1 cellular context compared by ENCODE assay signal in the genomic region with DNA sequence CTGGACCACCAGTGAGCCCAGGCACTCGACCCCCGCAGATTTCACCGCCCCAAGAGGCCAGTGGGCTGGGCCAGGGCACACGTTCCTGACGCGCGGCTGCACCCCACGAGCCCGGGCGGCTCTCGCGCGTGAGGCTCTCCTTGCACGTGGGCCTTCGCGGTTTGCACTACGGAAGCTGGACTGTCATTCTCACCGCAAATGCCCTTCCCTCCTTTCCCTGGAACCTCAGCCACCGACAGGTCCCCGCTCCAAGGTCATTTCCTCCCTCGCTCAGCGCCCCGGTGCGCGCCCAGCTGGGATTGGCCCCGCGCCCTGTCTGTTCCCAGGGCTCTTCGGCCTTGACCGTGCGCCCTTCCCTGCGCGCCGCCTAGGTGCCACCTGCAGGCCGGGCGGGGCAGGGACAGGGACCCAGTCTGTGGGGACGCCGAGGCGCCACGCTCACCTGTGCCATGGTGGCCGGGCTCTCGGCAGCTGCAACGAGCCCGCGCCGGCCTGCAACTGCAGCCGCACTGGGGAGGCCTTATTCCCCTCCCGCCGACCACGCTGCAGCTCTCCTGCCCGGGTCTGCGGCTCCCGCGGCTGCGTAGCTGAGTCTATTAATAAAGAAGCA.
TF ChIP-seq lines count a peak whose summit lies in the region.

No MANE protein-coding gene starts in this region.

TF ChIP-seq in HepG2, 621 proteins besides CTCF, POLR2A, EP300 and RAD21 (continued from another document and continues in another):
- no peak for TF ChIP-seq FOXA1 (IDR thresholded peaks at IDR 0.05)
- peak; percentile 26; the same call in 1 of the 2 replicates for TF ChIP-seq FOXA1 (CRISPR knock-in tag; IDR thresholded peaks at IDR 0.05)
- peak; percentile 59 for TF ChIP-seq ELF1 (CRISPR knock-in tag; IDR thresholded peaks at IDR 0.05)
- TF ChIP-seq MTA3 (CRISPR knock-in tag; IDR thresholded peaks at IDR 0.05) = no peak
- 0 out of 2 replicates have a peak, but pooled peaks have one; percentile 31 for TF ChIP-seq NR1H2 (CRISPR knock-in tag; IDR thresholded peaks at IDR 0.05; ENCODE audit: borderline replicate concordance, low read depth)
- no peak for TF ChIP-seq ZBTB3 (CRISPR knock-in tag; IDR thresholded peaks at IDR 0.05; ENCODE audit: borderline replicate concordance, low read depth)
- TF ChIP-seq KLF16 (CRISPR knock-in tag; IDR thresholded peaks at IDR 0.05) = peak in 1 of 2 experiments; percentile 74; a peak in 2 of 4 replicates
- peak; percentile 94 for TF ChIP-seq ZNF589 (CRISPR knock-in tag; conservative IDR thresholded peaks at IDR 0.05)
- TF ChIP-seq KAT7 (CRISPR knock-in tag; IDR thresholded peaks at IDR 0.05; ENCODE audit: borderline replicate concordance) = peak; percentile 77; the same call in 1 of the 2 replicates
- peak; percentile 79 for TF ChIP-seq XRCC5 (optimal IDR thresholded peaks at IDR 0.05; ENCODE audit: low read length)
- 0 out of 2 replicates have a peak, but pooled peaks have one; percentile 53 for TF ChIP-seq ZNF224 (CRISPR knock-in tag; IDR thresholded peaks at IDR 0.05)
- peak; percentile 46 for TF ChIP-seq PHF5A (CRISPR knock-in tag; IDR thresholded peaks at IDR 0.05; ENCODE audit: low read depth, unreplicated experiment)
- peak; percentile 93 for TF ChIP-seq HES4 (CRISPR knock-in tag; IDR thresholded peaks at IDR 0.05; ENCODE audit: borderline replicate concordance)
- TF ChIP-seq ZNF607 (CRISPR knock-in tag; IDR thresholded peaks at IDR 0.05; ENCODE audit: borderline replicate concordance) = peak; percentile 83; the same call in 1 of the 2 replicates
- TF ChIP-seq, protein P1, sequence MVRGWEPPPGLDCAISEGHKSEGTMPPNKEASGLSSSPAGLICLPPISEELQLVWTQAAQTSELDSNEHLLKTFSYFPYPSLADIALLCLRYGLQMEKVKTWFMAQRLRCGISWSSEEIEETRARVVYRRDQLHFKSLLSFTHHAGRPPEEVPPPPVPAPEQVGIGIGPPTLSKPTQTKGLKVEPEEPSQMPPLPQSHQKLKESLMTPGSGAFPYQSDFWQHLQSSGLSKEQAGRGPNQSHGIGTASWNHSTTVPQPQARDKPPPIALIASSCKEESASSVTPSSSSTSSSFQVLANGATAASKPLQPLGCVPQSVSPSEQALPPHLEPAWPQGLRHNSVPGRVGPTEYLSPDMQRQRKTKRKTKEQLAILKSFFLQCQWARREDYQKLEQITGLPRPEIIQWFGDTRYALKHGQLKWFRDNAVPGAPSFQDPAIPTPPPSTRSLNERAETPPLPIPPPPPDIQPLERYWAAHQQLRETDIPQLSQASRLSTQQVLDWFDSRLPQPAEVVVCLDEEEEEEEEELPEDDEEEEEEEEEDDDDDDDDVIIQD (CRISPR knock-in tag; IDR thresholded peaks at IDR 0.05; ENCODE audit: low read depth) = peak; percentile 59
- TF ChIP-seq YY1 (IDR thresholded peaks at IDR 0.05; ENCODE audit: insufficient read depth, insufficient replicate concordance, low read depth, low read length) = peak; percentile 39
- TF ChIP-seq NRL (CRISPR knock-in tag; IDR thresholded peaks at IDR 0.05; ENCODE audit: borderline replicate concordance) = peak; percentile 90
- no peak for TF ChIP-seq ZSCAN22 (CRISPR knock-in tag; IDR thresholded peaks at IDR 0.05)
- TF ChIP-seq ZKSCAN8 (CRISPR knock-in tag; IDR thresholded peaks at IDR 0.05; ENCODE audit: borderline replicate concordance) = peak; percentile 55; the same call in 1 of the 2 replicates
- TF ChIP-seq TGIF2 (CRISPR knock-in tag; IDR thresholded peaks at IDR 0.05) = peak; percentile 81
- peak; percentile 76 for TF ChIP-seq ZNF546 (CRISPR knock-in tag; conservative IDR thresholded peaks at IDR 0.05)
- TF ChIP-seq ZNF547 (CRISPR knock-in tag; IDR thresholded peaks at IDR 0.05) = peak; percentile 63; the same call in 1 of the 2 replicates
- peak; percentile 73 for TF ChIP-seq FOSL2 (CRISPR knock-in tag; IDR thresholded peaks at IDR 0.05)
- peak; percentile 58; the same call in 1 of the 2 replicates for TF ChIP-seq ZNF414 (CRISPR knock-in tag; IDR thresholded peaks at IDR 0.05)
- TF ChIP-seq NR0B2 (CRISPR knock-in tag; IDR thresholded peaks at IDR 0.05) = peak; percentile 63; the same call in 1 of the 2 replicates
- peak; percentile 93; the same call in 1 of the 2 replicates for TF ChIP-seq DZIP1 (CRISPR knock-in tag; IDR thresholded peaks at IDR 0.05)
- peak; percentile 49; the same call in 1 of the 2 replicates for TF ChIP-seq ZBTB20 (CRISPR knock-in tag; IDR thresholded peaks at IDR 0.05; ENCODE audit: borderline replicate concordance, low read depth)
- TF ChIP-seq HOXA5 (CRISPR knock-in tag; IDR thresholded peaks at IDR 0.05) = 0 out of 2 replicates have a peak, but pooled peaks have one; percentile 20
- TF ChIP-seq GRHL1 (CRISPR knock-in tag; conservative IDR thresholded peaks at IDR 0.05) = no peak
- no peak for TF ChIP-seq ARID2 (CRISPR knock-in tag; IDR thresholded peaks at IDR 0.05; ENCODE audit: borderline replicate concordance)
- TF ChIP-seq KLF11 (CRISPR knock-in tag; IDR thresholded peaks at IDR 0.05) = peak; percentile 30; the same call in 1 of the 2 replicates
- TF ChIP-seq ZNF441 (CRISPR knock-in tag; IDR thresholded peaks at IDR 0.05; ENCODE audit: borderline replicate concordance) = peak; percentile 68; the same call in 1 of the 2 replicates
- TF ChIP-seq ZNF772 (CRISPR knock-in tag; IDR thresholded peaks at IDR 0.05) = peak; percentile 87; the same call in 1 of the 2 replicates
- peak; percentile 98 for TF ChIP-seq RARA (CRISPR knock-in tag; IDR thresholded peaks at IDR 0.05)
- peak; percentile 73 for TF ChIP-seq ZNF710 (CRISPR knock-in tag; IDR thresholded peaks at IDR 0.05; ENCODE audit: borderline replicate concordance)
- peak; percentile 52 for TF ChIP-seq ZNF883 (CRISPR knock-in tag; IDR thresholded peaks at IDR 0.05; ENCODE audit: not compliant biosample characterization)
- TF ChIP-seq, protein P2, sequence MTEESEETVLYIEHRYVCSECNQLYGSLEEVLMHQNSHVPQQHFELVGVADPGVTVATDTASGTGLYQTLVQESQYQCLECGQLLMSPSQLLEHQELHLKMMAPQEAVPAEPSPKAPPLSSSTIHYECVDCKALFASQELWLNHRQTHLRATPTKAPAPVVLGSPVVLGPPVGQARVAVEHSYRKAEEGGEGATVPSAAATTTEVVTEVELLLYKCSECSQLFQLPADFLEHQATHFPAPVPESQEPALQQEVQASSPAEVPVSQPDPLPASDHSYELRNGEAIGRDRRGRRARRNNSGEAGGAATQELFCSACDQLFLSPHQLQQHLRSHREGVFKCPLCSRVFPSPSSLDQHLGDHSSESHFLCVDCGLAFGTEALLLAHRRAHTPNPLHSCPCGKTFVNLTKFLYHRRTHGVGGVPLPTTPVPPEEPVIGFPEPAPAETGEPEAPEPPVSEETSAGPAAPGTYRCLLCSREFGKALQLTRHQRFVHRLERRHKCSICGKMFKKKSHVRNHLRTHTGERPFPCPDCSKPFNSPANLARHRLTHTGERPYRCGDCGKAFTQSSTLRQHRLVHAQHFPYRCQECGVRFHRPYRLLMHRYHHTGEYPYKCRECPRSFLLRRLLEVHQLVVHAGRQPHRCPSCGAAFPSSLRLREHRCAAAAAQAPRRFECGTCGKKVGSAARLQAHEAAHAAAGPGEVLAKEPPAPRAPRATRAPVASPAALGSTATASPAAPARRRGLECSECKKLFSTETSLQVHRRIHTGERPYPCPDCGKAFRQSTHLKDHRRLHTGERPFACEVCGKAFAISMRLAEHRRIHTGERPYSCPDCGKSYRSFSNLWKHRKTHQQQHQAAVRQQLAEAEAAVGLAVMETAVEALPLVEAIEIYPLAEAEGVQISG (CRISPR knock-in tag; IDR thresholded peaks at IDR 0.05) = peak; percentile 84
- TF ChIP-seq ISX (CRISPR knock-in tag; conservative IDR thresholded peaks at IDR 0.05) = 0 out of 2 replicates have a peak, but pooled peaks have one; percentile 29
- TF ChIP-seq ZNF691 (CRISPR knock-in tag; IDR thresholded peaks at IDR 0.05; ENCODE audit: borderline replicate concordance, low read depth) = peak; percentile 86; the same call in 1 of the 2 replicates
- no peak for TF ChIP-seq ZNF253 (CRISPR knock-in tag; IDR thresholded peaks at IDR 0.05; ENCODE audit: borderline replicate concordance)
- peak; percentile 33 for TF ChIP-seq CEBPG (CRISPR knock-in tag; IDR thresholded peaks at IDR 0.05)
- TF ChIP-seq ZNF629 (CRISPR knock-in tag; conservative IDR thresholded peaks at IDR 0.05) = no peak; the same call in 1 of the 2 replicates
- TF ChIP-seq ZNF788 (CRISPR knock-in tag; IDR thresholded peaks at IDR 0.05; ENCODE audit: borderline replicate concordance) = peak; percentile 95
- TF ChIP-seq ZNF891 (CRISPR knock-in tag; IDR thresholded peaks at IDR 0.05) = peak; percentile 73
- TF ChIP-seq KLF13 (CRISPR knock-in tag; IDR thresholded peaks at IDR 0.05) = 0 out of 2 replicates have a peak, but pooled peaks have one; percentile 72
- peak; percentile 77 for TF ChIP-seq ARNTL (CRISPR knock-in tag; IDR thresholded peaks at IDR 0.05)
- TF ChIP-seq MEF2D (CRISPR knock-in tag; IDR thresholded peaks at IDR 0.05) = peak; percentile 59; the same call in 1 of the 2 replicates
- TF ChIP-seq ZNF367 (CRISPR knock-in tag; IDR thresholded peaks at IDR 0.05; ENCODE audit: borderline replicate concordance) = no peak
- TF ChIP-seq ZNF761 (CRISPR knock-in tag; conservative IDR thresholded peaks at IDR 0.05) = 0 out of 2 replicates have a peak, but pooled peaks have one; percentile 26
- peak; percentile 27 for TF ChIP-seq CREM (IDR thresholded peaks at IDR 0.05)
- no peak for TF ChIP-seq CREM (CRISPR knock-in tag; IDR thresholded peaks at IDR 0.05)
- 0 out of 2 replicates have a peak, but pooled peaks have one; percentile 57 for TF ChIP-seq SMYD3 (CRISPR knock-in tag; IDR thresholded peaks at IDR 0.05)
- peak; percentile 34; the same call in 1 of the 2 replicates for TF ChIP-seq KLF12 (CRISPR knock-in tag; IDR thresholded peaks at IDR 0.05; ENCODE audit: borderline replicate concordance)
- TF ChIP-seq ERF (CRISPR knock-in tag; IDR thresholded peaks at IDR 0.05) = peak; percentile 85; the same call in 1 of the 2 replicates
- peak; percentile 41 for TF ChIP-seq GABPA (IDR thresholded peaks at IDR 0.05; ENCODE audit: low read depth, low read length)
- TF ChIP-seq GABPA (CRISPR knock-in tag; IDR thresholded peaks at IDR 0.05; ENCODE audit: low read depth) = peak; percentile 77
- TF ChIP-seq SSRP1 (CRISPR knock-in tag; IDR thresholded peaks at IDR 0.05) = no peak
